In genomic region chr15:60373327-60373726, GRCh38 we compare ENCODE assay signal across 12 cellular contexts. TPM values are rescaled to one million over a fixed set of nuclear protein-coding genes. Genes with fewer than 3 reads are reported as not detected.
A peak's percentile ranks its signal among the peaks of the same experiment; 100 is the strongest.
DNase-seq lines count a peak whose midpoint lies in the region; ATAC-seq, FAIRE-seq and TF ChIP-seq lines count a peak whose summit lies in the region.
"Had no signal": no experiment of that assay in that cellular context is flagged by ENCODE, and none has a peak within 500 bp of the region (broad histone marks: within the 10 kb centered on the region; RNA-seq: fewer than 3 reads in every experiment).

No MANE protein-coding gene starts in this region.

- DNase-seq in GM23248 (peak; percentile 47), keratinocyte (ENCODE audit: low read depth, low spot score) (no peak)
- DNase-seq in stimulated activated effector memory CD8-positive, alpha-beta T cell treated with anti-CD3 and anti-CD28 coated beads, Interleukin-12 subunit alpha, Interleukin-12 subunit beta, amount 100 ng/mL, for 72 hours (ENCODE audit: low spot score in 2 of 2): no peak
- no peak for DNase-seq in activated naive CD4-positive, alpha-beta T cell treated with anti-CD3 and anti-CD28 coated beads for 36 hours
- DNase-seq in activated CD4-positive, alpha-beta memory T cell treated with anti-CD3 and anti-CD28 coated beads for 36 hours: no peak
- DNase-seq: activated CD4-positive, CD25-positive, alpha-beta regulatory T cell; activated naive CD4-positive, alpha-beta T cell treated with anti-CD3 and anti-CD28 coated beads, Interleukin-2, amount 50 U/mL, for 16 hours; NCI-H2081; RPMI8226 had no signal

- CTCF ChIA-PET in activated naive CD4-positive, alpha-beta T cell treated with anti-CD3 and anti-CD28 coated beads for 36 hours (lab: Charles Lee): interaction anchor here (1.4 to 2.1 kb wide), 2 partner anchors 13 to 57 kb away, joined by 4 to 8 read pairs; no protein-coding TSS in a partner anchor
- CTCF ChIA-PET in activated CD4-positive, alpha-beta memory T cell treated with anti-CD3 and anti-CD28 coated beads for 36 hours (lab: Charles Lee): interaction anchor here (0.7 to 1.5 kb wide), 2 partner anchors 45 to 147 kb away, joined by 4 to 5 read pairs; no protein-coding TSS in a partner anchor

- no peaks in the 10 kb centered on the region for H3K9me3 Mint-ChIP-seq in stimulated activated effector memory CD8-positive, alpha-beta T cell treated with anti-CD3 and anti-CD28 coated beads, Interleukin-12 subunit alpha, Interleukin-12 subunit beta, amount 100 ng/mL, for 72 hours
- H3K9me3 Mint-ChIP-seq in activated naive CD4-positive, alpha-beta T cell treated with anti-CD3 and anti-CD28 coated beads for 36 hours: no peaks in the 10 kb centered on the region
- no peaks in the 10 kb centered on the region for H3K9me3 Mint-ChIP-seq in activated CD4-positive, alpha-beta memory T cell treated with anti-CD3 and anti-CD28 coated beads for 36 hours

- H3K36me3 ChIP-seq in GM23248 (ENCODE audit: low read depth): peaks cover 80% of the 10 kb centered on the region
- peaks cover 25 to 75% of the 10 kb centered on the region in 2 experiments for H3K36me3 ChIP-seq in keratinocyte (ENCODE audit: control insufficient read depth in 2 of 2, extremely low read depth in 1 of 2, insufficient read depth in 2 of 2, low read length in 2 of 2)

- H3K27me3 ChIP-seq in GM23248 (replicated peaks; ENCODE audit: insufficient read depth) (no peaks in the 10 kb centered on the region), keratinocyte (ENCODE audit: control insufficient read depth, extremely low read depth, insufficient read depth, low read length) (no peaks in the 10 kb centered on the region)

- peak overlapping the region; percentile 79 for H3K4me2 ChIP-seq in GM23248 (ENCODE audit: unreplicated experiment)
- H3K4me2 ChIP-seq in keratinocyte (ENCODE audit: control insufficient read depth, extremely low read depth, insufficient read depth, low read depth, low read length): peak overlapping the region; percentile 13

- dilution Hi-C loops in keratinocyte (cut with MboI; ENCODE audit: extremely low pct_ligation_motif_present, low sequenced_read_pairs): no loop called here

- POLR2A ChIA-PET in activated CD4-positive, alpha-beta memory T cell treated with anti-CD3 and anti-CD28 coated beads for 36 hours (lab: Charles Lee): no interaction called here

- no peak for TF ChIP-seq CTCF in VCaP (conservative IDR thresholded peaks at IDR 0.05)
- no peak for TF ChIP-seq CTCF in keratinocyte (optimal IDR thresholded peaks at IDR 0.05 in 1 of 3, IDR thresholded peaks at IDR 0.05 in 1 of 3, conservative IDR thresholded peaks at IDR 0.05 in 1 of 3; ENCODE audit: extremely low read depth in 1 of 3, insufficient read depth in 2 of 3, low read length in 3 of 3)

- H3K27me3 Mint-ChIP-seq in activated naive CD4-positive, alpha-beta T cell treated with anti-CD3 and anti-CD28 coated beads for 36 hours (ENCODE audit: low read depth): no peaks in the 10 kb centered on the region
- no peaks in the 10 kb centered on the region for H3K27me3 Mint-ChIP-seq in activated CD4-positive, alpha-beta memory T cell treated with anti-CD3 and anti-CD28 coated beads for 36 hours

- H4K20me1 ChIP-seq in GM23248 (ENCODE audit: insufficient read depth) (no peaks in the 10 kb centered on the region), keratinocyte (ENCODE audit: control insufficient read depth, extremely low read depth, insufficient read depth, low read length) (peaks cover 87% of the 10 kb centered on the region)

- no peak overlapping the region for H3K4me3 Mint-ChIP-seq in stimulated activated effector memory CD8-positive, alpha-beta T cell treated with anti-CD3 and anti-CD28 coated beads, Interleukin-12 subunit alpha, Interleukin-12 subunit beta, amount 100 ng/mL, for 72 hours
- no peak overlapping the region for H3K4me3 Mint-ChIP-seq in activated naive CD4-positive, alpha-beta T cell treated with anti-CD3 and anti-CD28 coated beads for 36 hours
- H3K4me3 Mint-ChIP-seq in activated CD4-positive, alpha-beta memory T cell treated with anti-CD3 and anti-CD28 coated beads for 36 hours: no peak overlapping the region

- H3K79me2 ChIP-seq in GM23248 (ENCODE audit: insufficient read depth): peaks cover 88% of the 10 kb centered on the region
- peaks cover 62% of the 10 kb centered on the region for H3K79me2 ChIP-seq in keratinocyte (ENCODE audit: control insufficient read depth, insufficient read depth, low read length)

- no peak for ATAC-seq in stimulated activated effector memory CD8-positive, alpha-beta T cell treated with anti-CD3 and anti-CD28 coated beads, Interleukin-12 subunit alpha, Interleukin-12 subunit beta, amount 100 ng/mL, for 72 hours
- ATAC-seq in GM21576 (IDR thresholded peaks at IDR 0.05; ENCODE audit: unreplicated experiment): no peak
- ATAC-seq in HG03469 (IDR thresholded peaks at IDR 0.05; ENCODE audit: unreplicated experiment): no peak

- H3K9me3 ChIP-seq in GM23248 (ENCODE audit: low read depth): no peaks in the 10 kb centered on the region
- no peaks in the 10 kb centered on the region for H3K9me3 ChIP-seq in keratinocyte (ENCODE audit: control insufficient read depth, low read depth, low read length)

- H3F3A ChIP-seq in GM23248 (ENCODE audit: insufficient read depth): peaks cover 95% of the 10 kb centered on the region

- peaks cover 4% of the 10 kb centered on the region for H3K9me1 ChIP-seq in keratinocyte (ENCODE audit: control insufficient read depth, extremely low read depth, insufficient read depth, low read length)

- H3K9ac ChIP-seq in GM23248 (peak overlapping the region; percentile 99), keratinocyte (ENCODE audit: control insufficient read depth, extremely low read depth, insufficient read depth, low read length) (peak overlapping the region; percentile 65)

- H3K27ac Mint-ChIP-seq in stimulated activated effector memory CD8-positive, alpha-beta T cell treated with anti-CD3 and anti-CD28 coated beads, Interleukin-12 subunit alpha, Interleukin-12 subunit beta, amount 100 ng/mL, for 72 hours: peak overlapping the region; percentile 78
- H3K27ac Mint-ChIP-seq in activated naive CD4-positive, alpha-beta T cell treated with anti-CD3 and anti-CD28 coated beads for 36 hours: no peak overlapping the region
- H3K27ac Mint-ChIP-seq in activated CD4-positive, alpha-beta memory T cell treated with anti-CD3 and anti-CD28 coated beads for 36 hours: no peak overlapping the region

- peaks cover 94% of the 10 kb centered on the region for H3K36me3 Mint-ChIP-seq in stimulated activated effector memory CD8-positive, alpha-beta T cell treated with anti-CD3 and anti-CD28 coated beads, Interleukin-12 subunit alpha, Interleukin-12 subunit beta, amount 100 ng/mL, for 72 hours
- no peaks in the 10 kb centered on the region for H3K36me3 Mint-ChIP-seq in activated naive CD4-positive, alpha-beta T cell treated with anti-CD3 and anti-CD28 coated beads for 36 hours (ENCODE audit: low read depth)
- H3K36me3 Mint-ChIP-seq in activated CD4-positive, alpha-beta memory T cell treated with anti-CD3 and anti-CD28 coated beads for 36 hours: peaks cover 5% of the 10 kb centered on the region

- H3K4me3 ChIP-seq in GM23248 (peak overlapping the region; percentile 4; the same call in 1 of the 2 replicates), keratinocyte (ENCODE audit: control insufficient read depth in 2 of 3, extremely low read depth in 1 of 3, insufficient read depth in 2 of 3, low read depth in 1 of 3, low read length in 3 of 3) (no peak overlapping the region)

- H3K27ac ChIP-seq in GM23248 (peak overlapping the region; percentile 100), VCaP (peak overlapping the region; percentile 79), keratinocyte (ENCODE audit: control insufficient read depth, insufficient read depth, low read length) (peak overlapping the region; percentile 91)

- H3K9me2 ChIP-seq in GM23248 (ENCODE audit: insufficient read depth): no peaks in the 10 kb centered on the region

- peaks cover 35% of the 10 kb centered on the region for H3K4me1 Mint-ChIP-seq in stimulated activated effector memory CD8-positive, alpha-beta T cell treated with anti-CD3 and anti-CD28 coated beads, Interleukin-12 subunit alpha, Interleukin-12 subunit beta, amount 100 ng/mL, for 72 hours
- no peaks in the 10 kb centered on the region for H3K4me1 Mint-ChIP-seq in activated naive CD4-positive, alpha-beta T cell treated with anti-CD3 and anti-CD28 coated beads for 36 hours (ENCODE audit: low read depth)
- H3K4me1 Mint-ChIP-seq in activated CD4-positive, alpha-beta memory T cell treated with anti-CD3 and anti-CD28 coated beads for 36 hours (ENCODE audit: low read depth): peaks cover 18% of the 10 kb centered on the region

- intact Hi-C loops in activated naive CD4-positive, alpha-beta T cell treated with anti-CD3 and anti-CD28 coated beads for 36 hours (cut with micrococcal nuclease): no loop called here
- intact Hi-C loops in activated CD4-positive, alpha-beta memory T cell treated with anti-CD3 and anti-CD28 coated beads for 36 hours (cut with micrococcal nuclease): no loop called here

- no peak for FAIRE-seq in keratinocyte (lab: Jason Lieb, UNC)

- no peak overlapping the region for H2AFZ ChIP-seq in GM23248
- H2AFZ ChIP-seq in keratinocyte (ENCODE audit: control insufficient read depth, low read length): no peak overlapping the region

- 16 to 22% methylated on average over 3 of the region's 3 CpGs for WGBS in GM23248 (ENCODE audit: low coverage in 1 of 2, low lambda C conversion rate in 2 of 2, missing lambda C conversion rate in 2 of 2), 2 experiments

- in situ Hi-C loops in GM23248 (cut with MboI): no loop called here

- peaks cover 96% of the 10 kb centered on the region for H3K4me1 ChIP-seq in GM23248 (ENCODE audit: insufficient read depth)
- peaks cover 74% of the 10 kb centered on the region for H3K4me1 ChIP-seq in keratinocyte (ENCODE audit: control insufficient read depth, extremely low read depth, insufficient read depth, low read length)

RNA-seq across cellular contexts. Expression of gene ANXA2, which starts 24.5 kb away (rescaled TPM):
- 4,470 and 4,692 TPM in 2 replicates for total RNA-seq in GM23248 (2014; rRNA removed; shearing (Covaris generic))
- polyA plus RNA-seq in GM23248 (2016; fragmentation: Nextera tagmentation; extraction: Ambion mirVana): 6,052 and 6,251 TPM in 2 replicates
- polyA plus RNA-seq in keratinocyte: 10,132 to 15,949 TPM (median 11,017 TPM) in 3 replicates
- polyA plus RNA-seq in keratinocyte (2011; ENCODE audit: low read depth): 4,066 TPM
- 14,846 and 18,096 TPM in 2 replicates for polyA plus RNA-seq in keratinocyte (2011; cell fraction: cytosol; rRNA removed)
- 11,086 and 11,309 TPM in 2 replicates for polyA plus RNA-seq in keratinocyte (2011; cell fraction: nucleus; rRNA removed)
- polyA plus RNA-seq in keratinocyte (2012; ENCODE audit: low replicate concordance): 4,107 and 9,800 TPM in 2 replicates
- 5,148 to 8,880 TPM (median 8,598 TPM) in 3 replicates for polyA minus RNA-seq in keratinocyte
- polyA minus RNA-seq in keratinocyte (2011; cell fraction: cytosol; rRNA and poly(A)+ RNA removed): 5,055 TPM
- 2,602 and 4,474 TPM in 2 replicates for polyA minus RNA-seq in keratinocyte (2011; cell fraction: nucleus; rRNA and poly(A)+ RNA removed)
- 10 to 100 TPM; 16.9 to 18.0 TPM for total RNA-seq in activated naive CD4-positive, alpha-beta T cell treated with anti-CD3 and anti-CD28 coated beads for 36 hours
- 100 to 1,000 TPM; 131 to 132 TPM for total RNA-seq in activated CD4-positive, alpha-beta memory T cell treated with anti-CD3 and anti-CD28 coated beads for 36 hours

Comparison
In these comparisons a context has a peak if more than half of its experiments do, and no peak if none do; other contexts are left out.
1. RNA of gene ANXA2, which starts 24.5 kb away (total RNA-seq): 4,470 to 4,692 TPM in GM23248; 131 to 132 TPM in activated CD4-positive, alpha-beta memory T cell treated with anti-CD3 and anti-CD28 coated beads for 36 hours and 16.9 to 18.0 TPM in activated naive CD4-positive, alpha-beta T cell treated with anti-CD3 and anti-CD28 coated beads for 36 hours; every median in the first group is over 10 times any median in the second.
2. Peak in every context shown above with its lines, with median percentiles within 50 percentile points of each other: H3K27ac ChIP-seq.